ENCODE assay signal across 1 cellular context in genomic region chr10:22648547-22648961, GRCh38.
A peak's percentile ranks its signal among the peaks of the same experiment; 100 is the strongest.
TF ChIP-seq lines count a peak whose summit lies in the region.

No MANE protein-coding gene starts in this region.

TF ChIP-seq in K562, 482 proteins besides CTCF, POLR2A, EP300 and RAD21 (continued from another document):
- TF ChIP-seq ATF2 (CRISPR knock-in tag; IDR thresholded peaks at IDR 0.05) (no peak), RAD51 (IDR thresholded peaks at IDR 0.05; ENCODE audit: borderline replicate concordance, low read depth) (0 out of 2 replicates have a peak, but pooled peaks have one; percentile 12), ZNF561 (CRISPR knock-in tag; conservative IDR thresholded peaks at IDR 0.05) (no peak), TSC22D4 (tag; IDR thresholded peaks at IDR 0.05) (no peak), ZC3H11A (IDR thresholded peaks at IDR 0.05; ENCODE audit: low read depth, low read length) (no peak), HDAC6 (IDR thresholded peaks at IDR 0.05; ENCODE audit: low read depth, low read length) (no peak), TAL1 (IDR thresholded peaks at IDR 0.05) (no peak), CBFA2T2 (conservative IDR thresholded peaks at IDR 0.05) (0 out of 2 replicates have a peak, but pooled peaks have one; percentile 11), RNF219 (CRISPR knock-in tag; IDR thresholded peaks at IDR 0.05) (no peak)
